13 cellular contexts compared by ENCODE assay signal in the genomic region with DNA sequence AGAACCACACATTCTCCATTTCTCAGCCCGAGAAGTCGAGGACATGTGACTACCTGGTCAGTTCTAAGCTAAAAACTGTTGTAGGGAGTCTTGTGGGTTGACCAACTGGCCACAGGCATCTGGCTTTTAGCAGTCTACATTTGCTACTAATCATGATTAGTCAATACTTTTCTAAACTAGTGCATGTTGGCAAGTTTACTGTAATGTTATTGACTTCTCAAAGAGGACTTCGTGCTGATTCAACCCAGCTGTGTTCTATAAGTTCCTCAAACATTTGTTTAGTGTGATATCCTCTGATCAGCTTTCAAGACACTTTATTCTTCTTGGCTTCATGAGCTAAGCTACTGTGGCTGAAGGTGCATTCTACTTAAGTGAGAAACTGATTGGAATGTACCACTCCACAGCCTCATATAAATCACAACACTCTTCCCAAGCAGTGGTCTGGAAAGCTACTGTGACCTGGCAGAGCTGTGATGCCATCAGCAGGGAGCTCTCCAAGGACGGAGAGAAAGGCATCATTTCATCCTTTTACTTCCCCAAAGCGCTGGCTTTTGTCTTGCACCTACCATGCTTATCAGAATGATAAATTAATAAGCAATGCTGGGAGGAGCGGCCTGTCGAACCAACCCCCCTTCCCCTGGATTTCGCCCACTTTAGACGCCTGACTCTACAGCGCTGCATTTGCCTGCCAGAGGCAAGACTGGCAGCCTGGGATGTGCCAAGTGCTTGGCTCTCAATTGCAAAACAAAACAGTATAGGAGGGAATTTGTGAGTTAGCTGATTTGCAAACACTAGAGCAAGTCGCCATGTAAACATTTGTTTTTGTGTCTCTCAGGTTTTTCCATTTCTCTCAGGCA.
DNase-seq lines count a peak whose midpoint lies in the region; ATAC-seq and FAIRE-seq lines count a peak whose summit lies in the region.
"Had no signal": no experiment of that assay in that cellular context is flagged by ENCODE, and none has a peak within 500 bp of the region (broad histone marks: within the 10 kb centered on the region; RNA-seq: fewer than 3 reads in every experiment).

No MANE protein-coding gene starts in this region.

- peaks cover 38% of the 10 kb centered on the region for H3K36me3 Mint-ChIP-seq in activated T-helper 17 cell treated with anti-CD3 and anti-CD28 coated beads, Interleukin-2, amount 50 U/mL, for 72 hours (ENCODE audit: low read depth)

- ATAC-seq in GM21360 (IDR thresholded peaks at IDR 0.05; ENCODE audit: unreplicated experiment), result no peak
- no peak for ATAC-seq in activated T-helper 17 cell treated with anti-CD3 and anti-CD28 coated beads, Interleukin-2, amount 50 U/mL, for 72 hours (replicated peaks)

- H3K27ac Mint-ChIP-seq in activated T-helper 17 cell treated with anti-CD3 and anti-CD28 coated beads, Interleukin-2, amount 50 U/mL, for 72 hours, result no peak overlapping the region
- H3K27ac Mint-ChIP-seq: activated naive CD4-positive, alpha-beta T cell treated with anti-CD3 and anti-CD28 coated beads, Interleukin-2, amount 50 U/mL, for 24 hours had no signal

- no peaks in the 10 kb centered on the region for H3K9me3 Mint-ChIP-seq in activated T-helper 17 cell treated with anti-CD3 and anti-CD28 coated beads, Interleukin-2, amount 50 U/mL, for 72 hours
- H3K9me3 Mint-ChIP-seq: activated naive CD4-positive, alpha-beta T cell treated with anti-CD3 and anti-CD28 coated beads, Interleukin-2, amount 50 U/mL, for 24 hours had no signal

- no peaks in the 10 kb centered on the region for H3K27me3 Mint-ChIP-seq in activated T-helper 17 cell treated with anti-CD3 and anti-CD28 coated beads, Interleukin-2, amount 50 U/mL, for 72 hours
- H3K27me3 Mint-ChIP-seq: activated naive CD4-positive, alpha-beta T cell treated with anti-CD3 and anti-CD28 coated beads, Interleukin-2, amount 50 U/mL, for 24 hours had no signal

- no peak for FAIRE-seq in RCC 7860 (lab: Jason Lieb, UNC)
- FAIRE-seq: GM18507 had no signal

- H3K4me1 Mint-ChIP-seq in activated T-helper 17 cell treated with anti-CD3 and anti-CD28 coated beads, Interleukin-2, amount 50 U/mL, for 72 hours, result no peaks in the 10 kb centered on the region

- peak; percentile 57 for DNase-seq in A172 (ENCODE audit: low spot score)
- DNase-seq in GM04504 (ENCODE audit: low read depth), result peak; percentile 86
- peak; percentile 36 for DNase-seq in RCC 7860 (ENCODE audit: low spot score)
- peak; percentile 98 for DNase-seq in fibroblast of peridontal ligament (ENCODE audit: extremely low read depth)
- no peak for DNase-seq in stimulated activated CD4-positive, alpha-beta T cell treated with anti-CD3 and anti-CD28 coated beads, Interleukin-1b, Interleukin-23, amount 100 ng/mL, for 48 hours
- DNase-seq in activated naive CD4-positive, alpha-beta T cell (lab: John Stamatoyannopoulos, UW), result no peak
- DNase-seq: BE2C; stimulated activated CD4-positive, alpha-beta T cell treated with anti-CD3 and anti-CD28 coated beads, Interleukin-2, amount 100 ng/mL, for 24 hours; uterus had no signal

- H3K4me3 Mint-ChIP-seq in activated T-helper 17 cell treated with anti-CD3 and anti-CD28 coated beads, Interleukin-2, amount 50 U/mL, for 72 hours, result no peak overlapping the region
- H3K4me3 Mint-ChIP-seq: activated naive CD4-positive, alpha-beta T cell treated with anti-CD3 and anti-CD28 coated beads, Interleukin-2, amount 50 U/mL, for 24 hours had no signal

Comparison
In these comparisons a context has a peak if more than half of its experiments do, and no peak if none do; other contexts are left out.
1. DNase-seq: peak in A172 (single experiment), GM04504 (single experiment), RCC 7860 (single experiment) and fibroblast of peridontal ligament (single experiment); none in stimulated activated CD4-positive, alpha-beta T cell treated with anti-CD3 and anti-CD28 coated beads, Interleukin-1b, Interleukin-23, amount 100 ng/mL, for 48 hours (single experiment) and activated naive CD4-positive, alpha-beta T cell (0 of 4).